ENCODE assay signal across 8 cellular contexts in genomic region chr1:24186993-24187790, GRCh38. TPM values are rescaled to one million over a fixed set of nuclear protein-coding genes. Genes with fewer than 3 reads are reported as not detected.
DNase-seq lines count a peak whose midpoint lies in the region; ATAC-seq and TF ChIP-seq lines count a peak whose summit lies in the region.

TSS of gene IFNLR1 (minus strand) at chr1:24187289. CDS start at chr1:24187248, 41 bp downstream.

- ATAC-seq in GM21723 (IDR thresholded peaks at IDR 0.05; ENCODE audit: unreplicated experiment) (peak; percentile 38), omental fat pad (ENCODE audit: low FRiP score) (peak; percentile 63), HG03520 (IDR thresholded peaks at IDR 0.05; ENCODE audit: unreplicated experiment) (no peak)
- ATAC-seq in activated T-cell treated with anti-CD3 and anti-CD28 coated beads, Interleukin-2, amount 50 U/mL, for 72 hours (replicated peaks in 1 of 2): peak; percentile 81 to 84

- peak within 1 kb of the TSS; percentile 45 to 49 for H3K4me3 ChIP-seq in foreskin fibroblast (ENCODE audit: low read depth in 1 of 2, low read length in 2 of 2)
- peak within 1 kb of the TSS; percentile 29 for H3K4me3 ChIP-seq in thymus (ENCODE audit: low read length)

- H3K9me3 Mint-ChIP-seq in activated T-cell treated with anti-CD3 and anti-CD28 coated beads, Interleukin-2, amount 50 U/mL, for 72 hours: peaks cover 2 to 3% of the 10 kb centered on the region in 2 donors

- peak within 1 kb of the TSS; percentile 25 for H3K27ac Mint-ChIP-seq in activated T-cell treated with anti-CD3 and anti-CD28 coated beads, Interleukin-2, amount 50 U/mL, for 72 hours

- no peaks in the 10 kb centered on the region for H3K27me3 Mint-ChIP-seq in activated T-cell treated with anti-CD3 and anti-CD28 coated beads, Interleukin-2, amount 50 U/mL, for 72 hours (ENCODE audit: low read depth)

- peaks cover 28% of the 10 kb centered on the region for H3K27me3 ChIP-seq in thymus (ENCODE audit: control insufficient read depth, insufficient read depth)

- TF ChIP-seq CTCF in foreskin fibroblast (IDR thresholded peaks at IDR 0.05; ENCODE audit: low read depth, low read length) (no peak), omental fat pad (IDR thresholded peaks at IDR 0.05) (no peak)

- peaks cover 2% of the 10 kb centered on the region for H3K4me1 ChIP-seq in thymus (ENCODE audit: control insufficient read depth, insufficient read depth, low read length)

- H3K36me3 Mint-ChIP-seq in activated T-cell treated with anti-CD3 and anti-CD28 coated beads, Interleukin-2, amount 50 U/mL, for 72 hours (ENCODE audit: insufficient read depth in 2 of 2): peaks cover 3 to 8% of the 10 kb centered on the region in 2 donors

- H3K9me3 ChIP-seq in thymus (ENCODE audit: control insufficient read depth): no peaks in the 10 kb centered on the region

- DNase-seq in AG08395 (ENCODE audit: low spot score): peak; percentile 55
- DNase-seq in NCI-H526 (lab: John Stamatoyannopoulos, UW): peak; percentile 35 to 93
- peak; percentile 86 to 88 for DNase-seq in activated T-cell treated with anti-CD3 and anti-CD28 coated beads, Interleukin-2, amount 50 U/mL, for 72 hours
- DNase-seq in foreskin fibroblast: peak in 1 of 2 donors; percentile 35
- DNase-seq in omental fat pad (ENCODE audit: low spot score): no peak

- H3K4me1 Mint-ChIP-seq in activated T-cell treated with anti-CD3 and anti-CD28 coated beads, Interleukin-2, amount 50 U/mL, for 72 hours (ENCODE audit: low read depth): peaks cover 72% of the 10 kb centered on the region

- H3K4me3 Mint-ChIP-seq in activated T-cell treated with anti-CD3 and anti-CD28 coated beads, Interleukin-2, amount 50 U/mL, for 72 hours: peak within 1 kb of the TSS; percentile 86 to 93

- no peak within 1 kb of the TSS for H3K27ac ChIP-seq in thymus (ENCODE audit: low read depth)

- 1% methylated on average over 74 of the region's 74 CpGs for WGBS in thymus

- H3K36me3 ChIP-seq in thymus (ENCODE audit: control insufficient read depth, insufficient read depth): no peaks in the 10 kb centered on the region

RNA-seq across cellular contexts. Expression of gene IFNLR1, which starts in this region (rescaled TPM):
- 10 to 100 TPM; 11.8 to 19.2 TPM for total RNA-seq in activated T-cell treated with anti-CD3 and anti-CD28 coated beads, Interleukin-2, amount 50 U/mL, for 72 hours
- total RNA-seq in omental fat pad: 1 to 10 TPM in 3 of 4 donors, not detected in 1; 1.1 to 4.6 (median 1.8) TPM
- 1.3 TPM for polyA plus RNA-seq in thymus
